Comparison of ENCODE assay signal across 11 cellular contexts in the genomic region with DNA sequence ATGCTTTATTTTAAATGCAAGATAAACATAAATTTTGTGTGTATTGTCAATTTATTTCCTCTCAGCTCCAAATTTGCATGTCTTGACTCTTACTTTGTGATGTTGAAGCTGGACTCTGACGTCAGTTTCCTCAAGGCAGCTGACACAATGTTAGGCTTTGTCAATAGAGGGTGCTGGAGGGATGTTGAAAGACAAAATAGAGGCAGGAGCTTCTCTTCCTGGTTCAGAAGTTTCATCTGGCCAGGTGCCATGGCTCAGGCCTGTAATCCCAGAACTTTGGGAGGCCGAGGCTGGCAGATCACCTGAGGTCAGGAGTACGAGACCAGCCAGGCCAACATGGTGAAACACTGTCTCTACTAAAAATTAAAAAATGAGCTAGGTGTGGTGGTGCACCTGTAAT.
DNase-seq lines count a peak whose midpoint lies in the region; TF ChIP-seq lines count a peak whose summit lies in the region.
"Had no signal": no experiment of that assay in that cellular context is flagged by ENCODE, and none has a peak within 500 bp of the region (broad histone marks: within the 10 kb centered on the region; RNA-seq: fewer than 3 reads in every experiment).

No MANE protein-coding gene starts in this region.

- H3K9ac ChIP-seq in H9 (ENCODE audit: extremely low read depth, insufficient read length, low read length) = no peak overlapping the region

- H3K9me3 Mint-ChIP-seq in H9 = peaks cover 6% of the 10 kb centered on the region in 2 experiments; a peak in 4 of 5 replicates
- H3K9me3 Mint-ChIP-seq in mesothelial cell of epicardium = peaks cover 12% of the 10 kb centered on the region

- WGBS in H9 (ENCODE audit: extremely low coverage, insufficient read length, low lambda C conversion rate) = no CpG with 5 or more reads among the region's 3 CpGs
- 55% methylated on average over 3 of the region's 3 CpGs for WGBS in hepatocyte (ENCODE audit: low lambda C conversion rate, missing lambda C conversion rate)

- H2BK12ac ChIP-seq in H9 (ENCODE audit: insufficient read length, low read depth, low read length) = no peak overlapping the region

- no peaks in the 10 kb centered on the region for H3K9me2 ChIP-seq in hepatocyte (replicated peaks; ENCODE audit: insufficient read depth)

- peak; percentile 54; the same call in 2 of the 3 replicates for TF ChIP-seq CTCF in H9 (conservative IDR thresholded peaks at IDR 0.05)
- peak; percentile 18 for TF ChIP-seq CTCF in hepatocyte (IDR thresholded peaks at IDR 0.05; ENCODE audit: poor library complexity)
- no peak for TF ChIP-seq CTCF in ascending aorta (IDR thresholded peaks at IDR 0.05)
- TF ChIP-seq CTCF in mesothelial cell of epicardium (IDR thresholded peaks at IDR 0.05; ENCODE audit: unreplicated experiment) = no peak

- no peak overlapping the region for H3K14ac ChIP-seq in H9 (ENCODE audit: insufficient read depth, low read length)

- no peak overlapping the region for H3K18ac ChIP-seq in H9 (ENCODE audit: insufficient read length, low read depth, low read length)

- H2AFZ ChIP-seq in H9 (ENCODE audit: low read length) (no peak overlapping the region), hepatocyte (no peak overlapping the region)

- H3K56ac ChIP-seq in H9 (ENCODE audit: insufficient read length, low read depth, low read length) = no peak overlapping the region

- peaks cover 5 to 8% (median 6%) of the 10 kb centered on the region in 3 experiments; a peak in 5 of 7 replicates for H3K36me3 Mint-ChIP-seq in H9 (ENCODE audit: insufficient read depth in 1 of 3, low read depth in 3 of 3)
- no peaks in the 10 kb centered on the region for H3K36me3 Mint-ChIP-seq in mesothelial cell of epicardium
- H3K36me3 Mint-ChIP-seq: activated naive CD4-positive, alpha-beta T cell treated with anti-CD3 and anti-CD28 coated beads, Interleukin-2, amount 10 ng/mL, durations not matched to agents 7 days and 5 days; memory B cell had no signal

- H4K20me1 ChIP-seq in H9 (ENCODE audit: control insufficient read depth, insufficient read depth, insufficient read length) = no peaks in the 10 kb centered on the region
- no peaks in the 10 kb centered on the region for H4K20me1 ChIP-seq in hepatocyte (ENCODE audit: insufficient read depth, poor library complexity, severe bottlenecking)

- H3K27me3 Mint-ChIP-seq in H9 (ENCODE audit: low read depth) (no peaks in the 10 kb centered on the region), mesothelial cell of epicardium (ENCODE audit: low read depth) (no peaks in the 10 kb centered on the region)
- H3K27me3 Mint-ChIP-seq: activated naive CD4-positive, alpha-beta T cell treated with anti-CD3 and anti-CD28 coated beads, Interleukin-2, amount 10 ng/mL, durations not matched to agents 7 days and 5 days; memory B cell had no signal

- DNase-seq in D341Med (ENCODE audit: low spot score) (peak; percentile 37), H9 (peak; percentile 41), OCI-M1 (lab: John Stamatoyannopoulos, UW) (peak; percentile 64), hepatocyte (ENCODE audit: low spot score) (peak; percentile 52), ascending aorta (ENCODE audit: low spot score in 2 of 2) (no peak), mesothelial cell of epicardium (ENCODE audit: low spot score in 2 of 2, unreplicated experiment in 2 of 2) (no peak)
- DNase-seq in activated naive CD4-positive, alpha-beta T cell treated with Interleukin-2 at 50 U/mL for 16 hours = no peak
- DNase-seq in activated effector memory CD4-positive, alpha-beta T cell treated with Interleukin-2 at 50 U/mL for 16 hours = no peak
- DNase-seq: activated naive CD4-positive, alpha-beta T cell treated with anti-CD3 and anti-CD28 coated beads, Interleukin-2, amount 10 ng/mL, durations not matched to agents 7 days and 5 days; NCI-H774 had no signal

- no peak overlapping the region for H2BK15ac ChIP-seq in H9 (ENCODE audit: low read depth, low read length)

- no peak overlapping the region for H4K91ac ChIP-seq in H9 (ENCODE audit: insufficient read length, low read depth, low read length)

- H3T11ph ChIP-seq in H9 (ENCODE audit: low read length) = no peak overlapping the region

- H4K5ac ChIP-seq in H9 (ENCODE audit: insufficient read length, low read depth, low read length) = no peak overlapping the region

- no peak overlapping the region for H4K8ac ChIP-seq in H9 (replicated peaks; ENCODE audit: insufficient read length, low read depth, low read length)

- no peak overlapping the region for H3K27ac ChIP-seq in H9 (ENCODE audit: insufficient read length, low read depth, low read length)
- H3K27ac ChIP-seq in hepatocyte = no peak overlapping the region
- no peak overlapping the region for H3K27ac ChIP-seq in ascending aorta

- no peaks in the 10 kb centered on the region for H3K79me1 ChIP-seq in H9 (ENCODE audit: insufficient read depth, low read depth, low read length, poor library complexity, severe bottlenecking)

- H3K4ac ChIP-seq in H9 (ENCODE audit: low read depth, low read length) = no peak overlapping the region

- H2BK5ac ChIP-seq in H9 (ENCODE audit: insufficient read length, low read length) = no peak overlapping the region

- H3K4me1 ChIP-seq in H9 (ENCODE audit: insufficient read depth, low read length) = no peaks in the 10 kb centered on the region
- H3K4me1 ChIP-seq in hepatocyte (ENCODE audit: insufficient read depth) = no peaks in the 10 kb centered on the region
- no peaks in the 10 kb centered on the region for H3K4me1 ChIP-seq in ascending aorta

- no peak overlapping the region for H2BK120ac ChIP-seq in H9 (ENCODE audit: low read depth, low read length, poor library complexity, severe bottlenecking)

- H3K79me2 ChIP-seq in H9 (ENCODE audit: insufficient read depth, low read length) = no peaks in the 10 kb centered on the region
- H3K79me2 ChIP-seq in hepatocyte = no peaks in the 10 kb centered on the region

- H3K23ac ChIP-seq in H9 (ENCODE audit: insufficient read length, low read depth, low read length) = no peak overlapping the region

- H3K27me3 ChIP-seq in H9 (ENCODE audit: insufficient read depth, low read length) = no peaks in the 10 kb centered on the region
- no peaks in the 10 kb centered on the region for H3K27me3 ChIP-seq in hepatocyte
- H3K27me3 ChIP-seq in ascending aorta = no peaks in the 10 kb centered on the region

- no peak overlapping the region for H3K4me2 ChIP-seq in H9 (ENCODE audit: insufficient read depth, insufficient read length, low read length)
- no peak overlapping the region for H3K4me2 ChIP-seq in hepatocyte

- H2AK5ac ChIP-seq in H9 (ENCODE audit: insufficient read length, low read length) = no peak overlapping the region

- no peak overlapping the region for H3K4me3 ChIP-seq in hepatocyte
- no peak overlapping the region for H3K4me3 ChIP-seq in ascending aorta

- H3K27ac Mint-ChIP-seq in H9 (peak overlapping the region in 1 of 3 experiments; percentile 67; a peak in 1 of 7 replicates), mesothelial cell of epicardium (no peak overlapping the region)
- H3K27ac Mint-ChIP-seq: activated naive CD4-positive, alpha-beta T cell treated with anti-CD3 and anti-CD28 coated beads, Interleukin-2, amount 10 ng/mL, durations not matched to agents 7 days and 5 days; memory B cell had no signal

- H3K36me3 ChIP-seq in hepatocyte (replicated peaks; ENCODE audit: insufficient read depth, low read depth) (no peaks in the 10 kb centered on the region), ascending aorta (no peaks in the 10 kb centered on the region)

- H3K9me3 ChIP-seq in H9 (ENCODE audit: control insufficient read depth, low read depth, low read length) (no peaks in the 10 kb centered on the region), hepatocyte (ENCODE audit: low read depth) (no peaks in the 10 kb centered on the region), ascending aorta (no peaks in the 10 kb centered on the region)

- intact Hi-C loops in ascending aorta (cut with DNase I) = no loop called here

- no peaks in the 10 kb centered on the region for H3K23me2 ChIP-seq in H9 (ENCODE audit: insufficient read length, low read depth, low read length, poor library complexity, severe bottlenecking)

- H3K4me1 Mint-ChIP-seq in H9 = no peaks in the 10 kb centered on the region
- H3K4me1 Mint-ChIP-seq in mesothelial cell of epicardium = no peaks in the 10 kb centered on the region
- H3K4me1 Mint-ChIP-seq: activated naive CD4-positive, alpha-beta T cell treated with anti-CD3 and anti-CD28 coated beads, Interleukin-2, amount 10 ng/mL, durations not matched to agents 7 days and 5 days; memory B cell had no signal

- H3K4me3 Mint-ChIP-seq in H9 (no peak overlapping the region), mesothelial cell of epicardium (no peak overlapping the region)
- H3K4me3 Mint-ChIP-seq: activated naive CD4-positive, alpha-beta T cell treated with anti-CD3 and anti-CD28 coated beads, Interleukin-2, amount 10 ng/mL, durations not matched to agents 7 days and 5 days; memory B cell had no signal

- no peak overlapping the region for H2BK20ac ChIP-seq in H9 (ENCODE audit: low read depth, low read length, poor library complexity, severe bottlenecking)

Comparison
In these comparisons a context has a peak if more than half of its experiments do, and no peak if none do; other contexts are left out.
1. DNase-seq: peak in D341Med (single experiment), H9 (single experiment), OCI-M1 (single experiment) and hepatocyte (single experiment); none in activated naive CD4-positive, alpha-beta T cell treated with Interleukin-2 at 50 U/mL for 16 hours (single experiment), ascending aorta (0 of 2), activated effector memory CD4-positive, alpha-beta T cell treated with Interleukin-2 at 50 U/mL for 16 hours (single experiment) and mesothelial cell of epicardium (0 of 2).
2. CTCF ChIP-seq: peak in H9 (single experiment) and hepatocyte (single experiment); none in ascending aorta (0 of 3) and mesothelial cell of epicardium (single experiment).